Comparison of ENCODE assay signal across 15 cellular contexts in genomic region chr20:10661261-10661660, GRCh38. TPM values are rescaled to one million over a fixed set of nuclear protein-coding genes. Genes with fewer than 3 reads are reported as not detected.
DNase-seq lines count a peak whose midpoint lies in the region; ATAC-seq and TF ChIP-seq lines count a peak whose summit lies in the region.
"Had no signal": no experiment of that assay in that cellular context is flagged by ENCODE, and none has a peak within 500 bp of the region (broad histone marks: within the 10 kb centered on the region; RNA-seq: fewer than 3 reads in every experiment).

No MANE protein-coding gene starts in this region.

- peaks cover 82% of the 10 kb centered on the region for H3K36me3 ChIP-seq in SJSA1
- no peaks in the 10 kb centered on the region for H3K36me3 ChIP-seq in endodermal cell (ENCODE audit: control insufficient read depth, insufficient read depth, low read length)
- H3K36me3 ChIP-seq in osteoblast (ENCODE audit: insufficient read depth, low read length): peaks cover 72% of the 10 kb centered on the region
- peaks cover 5 to 71% (median 31%) of the 10 kb centered on the region in 4 donors for H3K36me3 ChIP-seq in upper lobe of left lung
- H3K36me3 ChIP-seq: BLaER1 had no signal

- peaks cover 15% of the 10 kb centered on the region for H4K20me1 ChIP-seq in osteoblast (ENCODE audit: insufficient read depth, low read length)
- H4K20me1 ChIP-seq: BLaER1 had no signal

- ATAC-seq in upper lobe of left lung (ENCODE audit: low FRiP score in 2 of 2): no peak
- ATAC-seq: stimulated activated naive CD8-positive, alpha-beta T cell treated with anti-CD3 and anti-CD28 coated beads, Interleukin-15, amount 100 ng/mL, for 72 hours had no signal

- no peak overlapping the region for H3K9ac ChIP-seq in endodermal cell (ENCODE audit: extremely low read depth, low read length, poor library complexity, severe bottlenecking)
- H3K9ac ChIP-seq: BLaER1 had no signal

- no peaks in the 10 kb centered on the region for H3K27me3 ChIP-seq in SJSA1 (replicated peaks)
- peaks cover 59% of the 10 kb centered on the region for H3K27me3 ChIP-seq in endodermal cell (ENCODE audit: control insufficient read depth, insufficient read depth, low read length, poor library complexity, severe bottlenecking)
- no peaks in the 10 kb centered on the region for H3K27me3 ChIP-seq in osteoblast (ENCODE audit: insufficient read depth, low read length)
- no peaks in the 10 kb centered on the region for H3K27me3 ChIP-seq in upper lobe of left lung
- H3K27me3 ChIP-seq: BLaER1 had no signal

- CTCF ChIA-PET in activated CD4-positive, alpha-beta memory T cell treated with anti-CD3 and anti-CD28 coated beads, Interleukin-2, amount 10 ng/mL, durations not matched to agents 7 days and 5 days (lab: Charles Lee): no interaction called here

- POLR2A ChIA-PET in activated CD4-positive, alpha-beta memory T cell treated with anti-CD3 and anti-CD28 coated beads, Interleukin-2, amount 10 ng/mL, durations not matched to agents 7 days and 5 days (lab: Charles Lee): no interaction called here

- no peak overlapping the region for H3K27ac Mint-ChIP-seq in endodermal cell
- no peak overlapping the region for H3K27ac Mint-ChIP-seq in activated CD4-positive, alpha-beta memory T cell treated with anti-CD3 and anti-CD28 coated beads, Interleukin-2, amount 10 ng/mL, durations not matched to agents 7 days and 5 days
- H3K27ac Mint-ChIP-seq: activated CD4-positive, alpha-beta memory T cell treated with anti-CD3 and anti-CD28 coated beads for 36 hours; activated T-helper 1 cell treated with anti-CD3 and anti-CD28 coated beads, Interleukin-12 subunit alpha, Interleukin-12 subunit beta, Interleukin-2, Interleukin-4 antibody, amounts not matched to agents 30 ng/mL and 10 ng/mL and 1 ng/mL, durations not matched to agents 14 hours and 24 hours and 36 hours; stimulated activated naive CD8-positive, alpha-beta T cell treated with anti-CD3 and anti-CD28 coated beads, Interleukin-15, amount 100 ng/mL, for 72 hours had no signal

- H3K4me1 ChIP-seq in SJSA1 (replicated peaks): peaks cover 40% of the 10 kb centered on the region
- H3K4me1 ChIP-seq in endodermal cell (ENCODE audit: control insufficient read depth, insufficient read depth, low read length): peaks cover 14% of the 10 kb centered on the region
- H3K4me1 ChIP-seq in osteoblast (ENCODE audit: insufficient read depth, low read length): peaks cover 33% of the 10 kb centered on the region
- H3K4me1 ChIP-seq in upper lobe of left lung: peaks cover 25 to 53% (median 34%) of the 10 kb centered on the region in 4 donors
- H3K4me1 ChIP-seq: BLaER1 had no signal

- TF ChIP-seq POLR2A in upper lobe of left lung (IDR thresholded peaks at IDR 0.05): no peak

- H3K36me3 Mint-ChIP-seq in endodermal cell (ENCODE audit: low read depth): peaks cover 44% of the 10 kb centered on the region
- H3K36me3 Mint-ChIP-seq in activated CD4-positive, alpha-beta memory T cell treated with anti-CD3 and anti-CD28 coated beads, Interleukin-2, amount 10 ng/mL, durations not matched to agents 7 days and 5 days (ENCODE audit: low read depth): no peaks in the 10 kb centered on the region
- H3K36me3 Mint-ChIP-seq: activated CD4-positive, alpha-beta memory T cell treated with anti-CD3 and anti-CD28 coated beads for 36 hours had no signal

- peaks cover 55% of the 10 kb centered on the region for H3K4me1 Mint-ChIP-seq in endodermal cell
- no peaks in the 10 kb centered on the region for H3K4me1 Mint-ChIP-seq in activated CD4-positive, alpha-beta memory T cell treated with anti-CD3 and anti-CD28 coated beads, Interleukin-2, amount 10 ng/mL, durations not matched to agents 7 days and 5 days
- H3K4me1 Mint-ChIP-seq: stimulated activated naive CD8-positive, alpha-beta T cell treated with anti-CD3 and anti-CD28 coated beads, Interleukin-15, amount 100 ng/mL, for 72 hours had no signal

- H3K4me3 ChIP-seq in SJSA1: no peak overlapping the region
- no peak overlapping the region for H3K4me3 ChIP-seq in endodermal cell (ENCODE audit: low read length)
- no peak overlapping the region for H3K4me3 ChIP-seq in osteoblast (ENCODE audit: insufficient read depth, low read length)
- no peak overlapping the region for H3K4me3 ChIP-seq in upper lobe of left lung
- H3K4me3 ChIP-seq: BLaER1 had no signal

- WGBS in endodermal cell (ENCODE audit: insufficient coverage in 1 of 2, insufficient read length in 1 of 2), 2 experiments: 94 to 100% methylated on average over 2 to 4 of the region's 4 CpGs
- 77 to 78% methylated on average over 4 of the region's 4 CpGs for WGBS in upper lobe of left lung, 2 donors

- peaks cover 81% of the 10 kb centered on the region for H3K79me2 ChIP-seq in osteoblast (ENCODE audit: insufficient read depth, low read length)

- H3K27me3 Mint-ChIP-seq in endodermal cell (ENCODE audit: insufficient read depth): peaks cover 65% of the 10 kb centered on the region
- peaks cover 58% of the 10 kb centered on the region for H3K27me3 Mint-ChIP-seq in activated CD4-positive, alpha-beta memory T cell treated with anti-CD3 and anti-CD28 coated beads, Interleukin-2, amount 10 ng/mL, durations not matched to agents 7 days and 5 days

- TF ChIP-seq EP300 in upper lobe of left lung (IDR thresholded peaks at IDR 0.05): no peak

- TF ChIP-seq CTCF in endodermal cell (conservative IDR thresholded peaks at IDR 0.05): no peak
- no peak for TF ChIP-seq CTCF in osteoblast (IDR thresholded peaks at IDR 0.05; ENCODE audit: extremely low read depth, low read depth, low read length)
- TF ChIP-seq CTCF in upper lobe of left lung (IDR thresholded peaks at IDR 0.05): no peak
- TF ChIP-seq CTCF in GM10266 (IDR thresholded peaks at IDR 0.05; ENCODE audit: control insufficient read depth, insufficient read depth, low read depth, missing control alignments): no peak

- no peak overlapping the region for H3K4me3 Mint-ChIP-seq in endodermal cell
- no peak overlapping the region for H3K4me3 Mint-ChIP-seq in activated CD4-positive, alpha-beta memory T cell treated with anti-CD3 and anti-CD28 coated beads, Interleukin-2, amount 10 ng/mL, durations not matched to agents 7 days and 5 days
- H3K4me3 Mint-ChIP-seq: activated CD4-positive, alpha-beta memory T cell treated with anti-CD3 and anti-CD28 coated beads for 36 hours; activated T-helper 1 cell treated with anti-CD3 and anti-CD28 coated beads, Interleukin-12 subunit alpha, Interleukin-12 subunit beta, Interleukin-2, Interleukin-4 antibody, amounts not matched to agents 30 ng/mL and 10 ng/mL and 1 ng/mL, durations not matched to agents 14 hours and 24 hours and 36 hours; stimulated activated naive CD8-positive, alpha-beta T cell treated with anti-CD3 and anti-CD28 coated beads, Interleukin-15, amount 100 ng/mL, for 72 hours had no signal

- no peak overlapping the region for H3K4me2 ChIP-seq in osteoblast (ENCODE audit: insufficient read depth, low read length)
- H3K4me2 ChIP-seq: BLaER1 had no signal

- DNase-seq in SJSA1 (ENCODE audit: low read depth in 1 of 2, low spot score in 2 of 2) (no peak), endodermal cell (peak; percentile 45), osteoblast (ENCODE audit: insufficient read length, low spot score, missing footprints) (no peak), upper lobe of left lung (no peak), GM10266 (ENCODE audit: extremely low spot score) (no peak), anterior cingulate cortex (lab: John Stamatoyannopoulos, UW) (no peak)
- DNase-seq in activated CD4-positive, alpha-beta memory T cell treated with anti-CD3 and anti-CD28 coated beads, Interleukin-2, amount 10 ng/mL, durations not matched to agents 7 days and 5 days: no peak
- DNase-seq: activated CD4-positive, alpha-beta memory T cell treated with anti-CD3 and anti-CD28 coated beads for 36 hours; DMS153; NCI-H146; NCI-H446 treated with DMSO at 0.1 percent for 48 hours; stimulated activated CD4-positive, alpha-beta T cell treated with anti-CD3 and anti-CD28 coated beads, Interleukin-15, amount 100 ng/mL, for 24 hours; stimulated activated naive CD8-positive, alpha-beta T cell treated with anti-CD3 and anti-CD28 coated beads, Interleukin-15, amount 100 ng/mL, for 72 hours had no signal

- H3K9me3 ChIP-seq in SJSA1 (replicated peaks) (no peaks in the 10 kb centered on the region), endodermal cell (ENCODE audit: control insufficient read depth, low read length) (no peaks in the 10 kb centered on the region), osteoblast (ENCODE audit: low read depth, low read length) (no peaks in the 10 kb centered on the region), upper lobe of left lung (no peaks in the 10 kb centered on the region)
- H3K9me3 ChIP-seq: BLaER1 had no signal

- H3K27ac ChIP-seq in SJSA1 (peak overlapping the region; percentile 78), endodermal cell (ENCODE audit: low read depth, low read length) (no peak overlapping the region), osteoblast (ENCODE audit: low read depth, low read length) (peak overlapping the region; percentile 54), upper lobe of left lung (peak overlapping the region; percentile 41 to 70 (median 62))
- H3K27ac ChIP-seq: BLaER1 had no signal

- H2AFZ ChIP-seq in osteoblast (ENCODE audit: low read length): no peak overlapping the region

- H3K9me3 Mint-ChIP-seq in endodermal cell: no peaks in the 10 kb centered on the region
- no peaks in the 10 kb centered on the region for H3K9me3 Mint-ChIP-seq in activated CD4-positive, alpha-beta memory T cell treated with anti-CD3 and anti-CD28 coated beads, Interleukin-2, amount 10 ng/mL, durations not matched to agents 7 days and 5 days
- H3K9me3 Mint-ChIP-seq: activated CD4-positive, alpha-beta memory T cell treated with anti-CD3 and anti-CD28 coated beads for 36 hours; activated T-helper 1 cell treated with anti-CD3 and anti-CD28 coated beads, Interleukin-12 subunit alpha, Interleukin-12 subunit beta, Interleukin-2, Interleukin-4 antibody, amounts not matched to agents 30 ng/mL and 10 ng/mL and 1 ng/mL, durations not matched to agents 14 hours and 24 hours and 36 hours; stimulated activated naive CD8-positive, alpha-beta T cell treated with anti-CD3 and anti-CD28 coated beads, Interleukin-15, amount 100 ng/mL, for 72 hours had no signal

RNA-seq across cellular contexts. Expression of gene JAG1, which starts 12.5 kb away (rescaled TPM):
- 40.4 and 40.9 TPM in 2 replicates for total RNA-seq in SJSA1 (2014; rRNA removed; shearing (Covaris generic))
- total RNA-seq in endodermal cell: 10 to 100 TPM in 1 of 2 donors, 1 to 10 TPM in 1; 6.8 to 19.7 TPM
- 88.8 TPM for polyA plus RNA-seq in endodermal cell (2013, experiment 1 of 2)
- 76.5 TPM for polyA plus RNA-seq in endodermal cell (2013, experiment 2 of 2)
- 49.2 and 60.1 TPM in 2 replicates for total RNA-seq in osteoblast
- total RNA-seq in upper lobe of left lung: 10 to 100 TPM; 37.7 to 57.4 (median 47.0) TPM
- under 1 TPM; 0.15 to 0.30 TPM for total RNA-seq in activated CD4-positive, alpha-beta memory T cell treated with anti-CD3 and anti-CD28 coated beads, Interleukin-2, amount 10 ng/mL, durations not matched to agents 7 days and 5 days

Comparison
In these comparisons a context has a peak if more than half of its experiments do, and no peak if none do; other contexts are left out.
1. RNA of gene JAG1, which starts 12.5 kb away (total RNA-seq): 49.2 to 60.1 TPM in osteoblast, 37.7 to 57.4 TPM in upper lobe of left lung, 40.4 to 40.9 TPM in SJSA1 and 6.8 to 19.7 TPM in endodermal cell; 0.15 to 0.30 TPM in activated CD4-positive, alpha-beta memory T cell treated with anti-CD3 and anti-CD28 coated beads, Interleukin-2, amount 10 ng/mL, durations not matched to agents 7 days and 5 days; every median in the first group is over 4 times any median in the second.